In the genomic region with DNA sequence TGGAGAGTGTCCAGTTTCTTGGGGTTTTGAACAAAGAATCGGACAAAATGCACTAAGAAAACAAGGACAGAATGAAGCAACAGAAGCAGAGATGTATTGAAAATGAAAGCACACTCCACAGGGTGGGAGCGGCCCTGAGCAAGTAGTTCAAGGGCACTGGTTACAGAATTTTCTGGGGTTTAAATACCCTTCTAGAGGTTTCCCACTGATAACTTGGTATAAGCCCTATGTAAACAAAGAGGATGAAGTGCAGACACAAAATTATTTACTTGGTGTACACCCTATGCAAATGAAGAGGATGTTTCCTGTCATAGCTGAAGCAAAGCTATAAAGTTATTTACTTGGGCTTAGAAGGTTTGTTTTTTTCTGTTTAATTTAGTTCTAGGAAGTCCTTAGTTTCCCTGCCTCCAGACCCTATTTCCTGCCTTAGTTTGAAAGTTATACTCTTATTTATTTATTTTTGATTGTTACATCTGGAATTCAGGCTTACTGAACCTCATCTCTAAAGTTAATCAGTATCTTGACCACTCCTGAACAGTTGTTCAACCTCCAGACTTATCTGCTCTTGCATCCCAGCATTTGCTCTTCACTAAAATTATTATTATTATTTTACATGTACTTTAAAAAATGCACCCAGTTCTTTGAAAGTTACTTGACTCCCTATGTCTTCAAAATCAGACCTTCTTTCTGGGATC, we compare ENCODE assay signal across 14 cellular contexts.
A peak's percentile ranks its signal among the peaks of the same experiment; 100 is the strongest.
DNase-seq lines count a peak whose midpoint lies in the region; ATAC-seq and TF ChIP-seq lines count a peak whose summit lies in the region.
"Had no signal": no experiment of that assay in that cellular context is flagged by ENCODE, and none has a peak within 500 bp of the region (broad histone marks: within the 10 kb centered on the region; RNA-seq: fewer than 3 reads in every experiment).

No MANE protein-coding gene starts in this region.

- H3K27me3 ChIP-seq in Panc1 (ENCODE audit: control insufficient read depth, insufficient read depth, low read length), result no peaks in the 10 kb centered on the region
- H3K27me3 ChIP-seq: BE2C had no signal

- H3K27me3 Mint-ChIP-seq in activated T-cell treated with anti-CD3 and anti-CD28 coated beads, Interleukin-2, amount 50 U/mL, for 72 hours (ENCODE audit: low read depth), result no peaks in the 10 kb centered on the region

- H3K4me3 ChIP-seq in Panc1 (ENCODE audit: low read depth in 2 of 2, low read length in 2 of 2) (peak overlapping the region; percentile 4 to 18; a peak in 2 of 4 replicates), choroid plexus epithelial cell (ENCODE audit: low read depth, low read length) (no peak overlapping the region)
- H3K4me3 ChIP-seq: heart left ventricle had no signal

- peak overlapping the region; percentile 98 for H3K27ac Mint-ChIP-seq in activated T-cell treated with anti-CD3 and anti-CD28 coated beads, Interleukin-2, amount 50 U/mL, for 72 hours

- no peak for ATAC-seq in activated T-cell treated with anti-CD3 and anti-CD28 coated beads, Interleukin-2, amount 50 U/mL, for 72 hours (replicated peaks in 1 of 2)
- ATAC-seq in Panc1, result peak; percentile 16; the same call in 1 of the 2 replicates
- no peak for ATAC-seq in GM18907 (IDR thresholded peaks at IDR 0.05; ENCODE audit: unreplicated experiment)
- no peak for ATAC-seq in GM19463 (IDR thresholded peaks at IDR 0.05; ENCODE audit: unreplicated experiment)
- ATAC-seq: heart left ventricle; naive thymus-derived CD8-positive, alpha-beta T cell had no signal

- no peak for DNase-seq in activated T-cell treated with anti-CD3 and anti-CD28 coated beads, Interleukin-2, amount 50 U/mL, for 72 hours
- no peak for DNase-seq in activated T-cell treated with anti-CD3 and anti-CD28 coated beads, Interleukin-2, amount 50 U/mL, for 48 hours
- DNase-seq in Panc1 (ENCODE audit: low read depth, low spot score) (no peak), choroid plexus epithelial cell (ENCODE audit: low read depth) (peak; percentile 78), smooth muscle cell of the brain vasculature (ENCODE audit: low read depth, low spot score) (peak; percentile 51), RPMI8226 (no peak)
- DNase-seq: activated CD4-positive, CD25-positive, alpha-beta regulatory T cell; BE2C; heart left ventricle; naive thymus-derived CD8-positive, alpha-beta T cell; substantia nigra had no signal

- H3K9me3 ChIP-seq in Panc1 (ENCODE audit: control insufficient read depth, insufficient read depth, low read depth, low read length), result peaks cover 24% of the 10 kb centered on the region; the same call in 1 of the 2 replicates
- H3K9me3 ChIP-seq: BE2C had no signal

- TF ChIP-seq CTCF in Panc1 (IDR thresholded peaks at IDR 0.05) (no peak), choroid plexus epithelial cell (conservative IDR thresholded peaks at IDR 0.05; ENCODE audit: low read depth, low read length) (no peak)

- intact Hi-C loops in Panc1 (cut with micrococcal nuclease; ENCODE audit: unreplicated experiment), result loop anchor here (5.0 to 10.0 kb wide), 2 partner anchors 59 to 107 kb away; no protein-coding TSS in a partner anchor

- peaks cover 0 to under 1% of the 10 kb centered on the region in 2 donors for H3K9me3 Mint-ChIP-seq in activated T-cell treated with anti-CD3 and anti-CD28 coated beads, Interleukin-2, amount 50 U/mL, for 72 hours

- peaks cover 42% of the 10 kb centered on the region for H3K4me1 ChIP-seq in Panc1 (ENCODE audit: control insufficient read depth, insufficient read depth, low read length)
- H3K4me1 ChIP-seq: BE2C, heart left ventricle had no signal

- H3K4me1 Mint-ChIP-seq in activated T-cell treated with anti-CD3 and anti-CD28 coated beads, Interleukin-2, amount 50 U/mL, for 72 hours (ENCODE audit: low read depth), result peaks cover 3% of the 10 kb centered on the region

- H3K36me3 ChIP-seq in Panc1 (ENCODE audit: control insufficient read depth, insufficient read depth, low read length), result no peaks in the 10 kb centered on the region
- H3K36me3 ChIP-seq: BE2C, heart left ventricle had no signal

- POLR2A ChIA-PET in Panc1 (lab: Charles Lee), result no interaction called here

- peak overlapping the region; percentile 48 to 93 for H3K4me3 Mint-ChIP-seq in activated T-cell treated with anti-CD3 and anti-CD28 coated beads, Interleukin-2, amount 50 U/mL, for 72 hours

- no TSS peak for BruUV-seq in Panc1 (replicated peaks; lab: Mats Ljungman, UMichigan)

- H3K27ac ChIP-seq in Panc1 (ENCODE audit: low read length), result peak overlapping the region; percentile 99
- H3K27ac ChIP-seq: heart left ventricle, KMS-11 had no signal

- no peaks in the 10 kb centered on the region for H3K36me3 Mint-ChIP-seq in activated T-cell treated with anti-CD3 and anti-CD28 coated beads, Interleukin-2, amount 50 U/mL, for 72 hours (ENCODE audit: insufficient read depth in 2 of 2)

- in situ Hi-C loops in Panc1 (cut with HindIII; ENCODE audit: low pct_unique_long_range_greater_than_20kb, low sequenced_read_pairs), result no loop called here

- CTCF ChIA-PET in Panc1 (lab: Charles Lee), result no interaction called here

Comparison
In these comparisons a context has a peak if more than half of its experiments do, and no peak if none do; other contexts are left out.
1. DNase-seq: peak in choroid plexus epithelial cell (single experiment) and smooth muscle cell of the brain vasculature (single experiment); none in activated T-cell treated with anti-CD3 and anti-CD28 coated beads, Interleukin-2, amount 50 U/mL, for 72 hours (0 of 2), activated T-cell treated with anti-CD3 and anti-CD28 coated beads, Interleukin-2, amount 50 U/mL, for 48 hours (0 of 2), Panc1 (single experiment) and RPMI8226 (single experiment).